20 cellular contexts compared by ENCODE assay signal in genomic region chr4:183154701-183155391, GRCh38. TPM values are rescaled to one million over a fixed set of nuclear protein-coding genes. Genes with fewer than 3 reads are reported as not detected.
DNase-seq lines count a peak whose midpoint lies in the region; ATAC-seq and TF ChIP-seq lines count a peak whose summit lies in the region.
"Had no signal": no experiment of that assay in that cellular context is flagged by ENCODE, and none has a peak within 500 bp of the region (broad histone marks: within the 10 kb centered on the region; RNA-seq: fewer than 3 reads in every experiment).

No MANE protein-coding gene starts in this region.

- no peaks in the 10 kb centered on the region for H3K36me3 Mint-ChIP-seq in chondrocyte (ENCODE audit: low read depth)
- H3K36me3 Mint-ChIP-seq: activated naive CD8-positive, alpha-beta T cell treated with anti-CD3 and anti-CD28 coated beads, Interleukin-2, amount 10 ng/mL, durations not matched to agents 7 days and 5 days; IgD-negative memory B cell had no signal

- peak overlapping the region; percentile 78 for H3K27ac Mint-ChIP-seq in chondrocyte (ENCODE audit: unreplicated experiment)
- H3K27ac Mint-ChIP-seq: activated CD8-positive, alpha-beta T cell treated with anti-CD3 and anti-CD28 coated beads for 36 hours; activated naive CD8-positive, alpha-beta T cell treated with anti-CD3 and anti-CD28 coated beads, Interleukin-2, amount 10 ng/mL, durations not matched to agents 7 days and 5 days; activated T-helper 1 cell treated with anti-CD3 and anti-CD28 coated beads, Interleukin-12 subunit alpha, Interleukin-12 subunit beta, Interleukin-2, Interleukin-4 antibody, amounts not matched to agents 30 ng/mL and 10 ng/mL and 1 ng/mL, durations not matched to agents 14 hours and 24 hours and 36 hours; effector memory CD8-positive, alpha-beta T cell; IgD-negative memory B cell had no signal

- H3K9me3 Mint-ChIP-seq in chondrocyte (ENCODE audit: low read depth) = no peaks in the 10 kb centered on the region
- H3K9me3 Mint-ChIP-seq: activated CD8-positive, alpha-beta T cell treated with anti-CD3 and anti-CD28 coated beads for 36 hours; activated naive CD8-positive, alpha-beta T cell treated with anti-CD3 and anti-CD28 coated beads, Interleukin-2, amount 10 ng/mL, durations not matched to agents 7 days and 5 days; activated T-helper 1 cell treated with anti-CD3 and anti-CD28 coated beads, Interleukin-12 subunit alpha, Interleukin-12 subunit beta, Interleukin-2, Interleukin-4 antibody, amounts not matched to agents 30 ng/mL and 10 ng/mL and 1 ng/mL, durations not matched to agents 14 hours and 24 hours and 36 hours; effector memory CD8-positive, alpha-beta T cell had no signal

- H3K4me3 Mint-ChIP-seq in chondrocyte (ENCODE audit: unreplicated experiment) = no peak overlapping the region
- H3K4me3 Mint-ChIP-seq: activated CD8-positive, alpha-beta T cell treated with anti-CD3 and anti-CD28 coated beads for 36 hours; activated naive CD8-positive, alpha-beta T cell treated with anti-CD3 and anti-CD28 coated beads, Interleukin-2, amount 10 ng/mL, durations not matched to agents 7 days and 5 days; activated T-helper 1 cell treated with anti-CD3 and anti-CD28 coated beads, Interleukin-12 subunit alpha, Interleukin-12 subunit beta, Interleukin-2, Interleukin-4 antibody, amounts not matched to agents 30 ng/mL and 10 ng/mL and 1 ng/mL, durations not matched to agents 14 hours and 24 hours and 36 hours; effector memory CD8-positive, alpha-beta T cell; IgD-negative memory B cell had no signal

- ATAC-seq in GM21526 (IDR thresholded peaks at IDR 0.05; ENCODE audit: low FRiP score, unreplicated experiment) (no peak), GM18861 (IDR thresholded peaks at IDR 0.05; ENCODE audit: unreplicated experiment) (no peak)
- ATAC-seq: activated CD8-positive, alpha-beta T cell treated with anti-CD3 and anti-CD28 coated beads for 36 hours; effector memory CD8-positive, alpha-beta T cell; Panc1 had no signal

- no peak for TF ChIP-seq CTCF in chondrocyte (IDR thresholded peaks at IDR 0.05)

- no peaks in the 10 kb centered on the region for H3K27me3 Mint-ChIP-seq in chondrocyte (ENCODE audit: low read depth)
- H3K27me3 Mint-ChIP-seq: activated naive CD8-positive, alpha-beta T cell treated with anti-CD3 and anti-CD28 coated beads, Interleukin-2, amount 10 ng/mL, durations not matched to agents 7 days and 5 days; effector memory CD8-positive, alpha-beta T cell had no signal

- H3K4me1 Mint-ChIP-seq in chondrocyte (ENCODE audit: low read depth) = peaks cover 31% of the 10 kb centered on the region
- H3K4me1 Mint-ChIP-seq: activated naive CD8-positive, alpha-beta T cell treated with anti-CD3 and anti-CD28 coated beads, Interleukin-2, amount 10 ng/mL, durations not matched to agents 7 days and 5 days; IgD-negative memory B cell had no signal

- no peak for TF ChIP-seq RAD21 in Ishikawa (IDR thresholded peaks at IDR 0.05; ENCODE audit: low read depth)

- DNase-seq in chondrocyte (ENCODE audit: low spot score) = no peak
- peak; percentile 48 for DNase-seq in left kidney (ENCODE audit: low read depth, low spot score)
- DNase-seq in retina = peak; percentile 47
- no peak for DNase-seq in NCI-H2029 treated with DMSO at 0.1 percent for 48 hours (lab: John Stamatoyannopoulos, UW)
- no peak for DNase-seq in stimulated activated CD8-positive, alpha-beta memory T cell treated with anti-CD3 and anti-CD28 coated beads, Interleukin-4, amount 100 ng/mL, for 48 hours
- DNase-seq: activated CD8-positive, alpha-beta T cell treated with anti-CD3 and anti-CD28 coated beads for 36 hours; activated naive CD8-positive, alpha-beta T cell treated with anti-CD3 and anti-CD28 coated beads, Interleukin-2, amount 10 ng/mL, durations not matched to agents 7 days and 5 days; caudate nucleus; DMS79 treated with DMSO at 0.1 percent for 48 hours; effector memory CD8-positive, alpha-beta T cell; NCI-H2029; NCI-H82; sigmoid colon; stimulated activated CD4-positive, alpha-beta T cell treated with anti-CD3 and anti-CD28 coated beads, Interleukin-4, amount 100 ng/mL, for 1 hour had no signal

- TF ChIP-seq EP300 in Ishikawa (IDR thresholded peaks at IDR 0.05; ENCODE audit: borderline replicate concordance) = peak; percentile 43; the same call in 1 of the 2 replicates

TF ChIP-seq in Ishikawa, 13 proteins besides CTCF, POLR2A, EP300 and RAD21:
- TF ChIP-seq TCF12 (IDR thresholded peaks at IDR 0.05; ENCODE audit: low read depth) (peak; percentile 40; the same call in 1 of the 2 replicates), CEBPB (IDR thresholded peaks at IDR 0.05) (no peak), NFIC (IDR thresholded peaks at IDR 0.05) (peak; percentile 19; the same call in 1 of the 2 replicates), MAX (IDR thresholded peaks at IDR 0.05) (peak; percentile 92), TEAD4 (IDR thresholded peaks at IDR 0.05) (peak; percentile 39)
- TF ChIP-seq, protein P1, sequence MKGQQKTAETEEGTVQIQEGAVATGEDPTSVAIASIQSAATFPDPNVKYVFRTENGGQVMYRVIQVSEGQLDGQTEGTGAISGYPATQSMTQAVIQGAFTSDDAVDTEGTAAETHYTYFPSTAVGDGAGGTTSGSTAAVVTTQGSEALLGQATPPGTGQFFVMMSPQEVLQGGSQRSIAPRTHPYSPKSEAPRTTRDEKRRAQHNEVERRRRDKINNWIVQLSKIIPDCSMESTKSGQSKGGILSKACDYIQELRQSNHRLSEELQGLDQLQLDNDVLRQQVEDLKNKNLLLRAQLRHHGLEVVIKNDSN (IDR thresholded peaks at IDR 0.05) = no peak

RNA-seq across cellular contexts. Expression of gene WWC2, which starts 55.8 kb away (rescaled TPM):
- total RNA-seq in chondrocyte = 41.5 to 54.5 TPM (median 48.0 TPM) in 3 replicates

Comparison
In these comparisons a context has a peak if more than half of its experiments do, and no peak if none do; other contexts are left out.
1. DNase-seq: peak in left kidney (single experiment) and retina (single experiment); none in chondrocyte (single experiment), NCI-H2029 treated with DMSO at 0.1 percent for 48 hours (single experiment) and stimulated activated CD8-positive, alpha-beta memory T cell treated with anti-CD3 and anti-CD28 coated beads, Interleukin-4, amount 100 ng/mL, for 48 hours (single experiment).